11 cellular contexts compared by ENCODE assay signal in the genomic region with DNA sequence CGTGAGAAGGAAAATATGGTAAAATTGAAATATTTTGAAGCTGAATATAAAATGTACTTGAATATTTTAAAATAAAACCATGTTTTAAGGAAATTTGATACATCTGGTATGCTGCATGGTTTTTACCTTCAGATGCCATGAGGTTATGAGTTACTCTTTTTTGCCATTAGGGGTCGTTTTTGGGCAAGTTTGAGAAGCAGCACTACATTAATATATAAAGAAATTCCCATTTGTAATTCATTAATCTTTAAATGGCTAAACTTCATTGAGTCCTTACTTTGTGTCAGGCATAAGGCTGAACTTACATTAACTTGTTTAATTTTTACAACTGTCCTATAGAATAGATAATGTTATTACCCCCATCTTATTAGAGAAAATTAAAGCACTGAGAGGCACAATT.
A peak's percentile ranks its signal among the peaks of the same experiment; 100 is the strongest.
DNase-seq lines count a peak whose midpoint lies in the region; ATAC-seq, FAIRE-seq and TF ChIP-seq lines count a peak whose summit lies in the region.
"Had no signal": no experiment of that assay in that cellular context is flagged by ENCODE, and none has a peak within 500 bp of the region (broad histone marks: within the 10 kb centered on the region; RNA-seq: fewer than 3 reads in every experiment).

No MANE protein-coding gene starts in this region.

- no peaks in the 10 kb centered on the region for H3K27me3 ChIP-seq in Panc1 (ENCODE audit: control insufficient read depth, insufficient read depth, low read length)

- H3K36me3 ChIP-seq in Panc1 (ENCODE audit: control insufficient read depth, insufficient read depth, low read length) = no peaks in the 10 kb centered on the region

- H3K9me3 ChIP-seq in Panc1 (ENCODE audit: control insufficient read depth, insufficient read depth, low read depth, low read length) = no peaks in the 10 kb centered on the region

- ATAC-seq in Panc1 (no peak), GM19397 (IDR thresholded peaks at IDR 0.05; ENCODE audit: unreplicated experiment) (no peak), GM18909 (IDR thresholded peaks at IDR 0.05; ENCODE audit: poor library complexity, unreplicated experiment) (no peak)

- DNase-seq in AG04449 (ENCODE audit: low read depth, low spot score) (no peak), GM18507 (ENCODE audit: extremely low spot score, insufficient read length, low read depth) (no peak), Panc1 (ENCODE audit: low read depth, low spot score) (no peak), fibroblast of villous mesenchyme (ENCODE audit: low read depth) (peak; percentile 37), NCI-H2227 (lab: John Stamatoyannopoulos, UW; ENCODE audit: unreplicated experiment) (no peak)
- no peak for DNase-seq in effector CD4-positive, alpha-beta T cell
- DNase-seq: activated T-cell treated with anti-CD3 and anti-CD28 coated beads for 4 hours; NCI-H82; stimulated activated CD4-positive, alpha-beta T cell treated with anti-CD3 and anti-CD28 coated beads, Interleukin-4, amount 100 ng/mL, for 1 hour had no signal

- H3K4me1 ChIP-seq in Panc1 (ENCODE audit: control insufficient read depth, insufficient read depth, low read length) = no peaks in the 10 kb centered on the region

- H3K4me3 ChIP-seq in AG04449 (ENCODE audit: low read depth, low read length) (no peak overlapping the region), Panc1 (ENCODE audit: low read depth in 2 of 2, low read length in 2 of 2) (no peak overlapping the region), fibroblast of villous mesenchyme (ENCODE audit: low read depth, low read length) (no peak overlapping the region)

- TF ChIP-seq CTCF in AG04449 (IDR thresholded peaks at IDR 0.05; ENCODE audit: insufficient read depth, low read length, missing control alignments) (peak; percentile 17), Panc1 (IDR thresholded peaks at IDR 0.05) (peak; percentile 9; the same call in 1 of the 2 replicates), fibroblast of villous mesenchyme (IDR thresholded peaks at IDR 0.05; ENCODE audit: insufficient read depth, low read depth, low read length) (peak; percentile 56)

- no peak overlapping the region for H3K27ac ChIP-seq in Panc1 (ENCODE audit: low read length)

- POLR2A ChIA-PET in AG04449 (lab: Yijun Ruan, JAX) = no interaction called here
- POLR2A ChIA-PET in Panc1 (lab: Charles Lee) = no interaction called here

- no TSS peak for BruUV-seq in Panc1 (replicated peaks; lab: Mats Ljungman, UMichigan)

- in situ Hi-C loops in Panc1 (cut with HindIII; ENCODE audit: low pct_unique_long_range_greater_than_20kb, low sequenced_read_pairs) = no loop called here

- CTCF ChIA-PET in AG04449 (lab: Yijun Ruan, JAX) = interaction anchor here (0.7 to 2.6 kb wide), 24 partner anchors 8 to 624 kb away, joined by 3 to 22 read pairs (median 4); no protein-coding TSS in a partner anchor
- CTCF ChIA-PET in Panc1 (lab: Charles Lee) = no interaction called here

- peak; percentile 57 for FAIRE-seq in GM18507 (lab: Jason Lieb, UNC)

- intact Hi-C loops in Panc1 (cut with micrococcal nuclease; ENCODE audit: unreplicated experiment) = no loop called here
